In the genomic region with DNA sequence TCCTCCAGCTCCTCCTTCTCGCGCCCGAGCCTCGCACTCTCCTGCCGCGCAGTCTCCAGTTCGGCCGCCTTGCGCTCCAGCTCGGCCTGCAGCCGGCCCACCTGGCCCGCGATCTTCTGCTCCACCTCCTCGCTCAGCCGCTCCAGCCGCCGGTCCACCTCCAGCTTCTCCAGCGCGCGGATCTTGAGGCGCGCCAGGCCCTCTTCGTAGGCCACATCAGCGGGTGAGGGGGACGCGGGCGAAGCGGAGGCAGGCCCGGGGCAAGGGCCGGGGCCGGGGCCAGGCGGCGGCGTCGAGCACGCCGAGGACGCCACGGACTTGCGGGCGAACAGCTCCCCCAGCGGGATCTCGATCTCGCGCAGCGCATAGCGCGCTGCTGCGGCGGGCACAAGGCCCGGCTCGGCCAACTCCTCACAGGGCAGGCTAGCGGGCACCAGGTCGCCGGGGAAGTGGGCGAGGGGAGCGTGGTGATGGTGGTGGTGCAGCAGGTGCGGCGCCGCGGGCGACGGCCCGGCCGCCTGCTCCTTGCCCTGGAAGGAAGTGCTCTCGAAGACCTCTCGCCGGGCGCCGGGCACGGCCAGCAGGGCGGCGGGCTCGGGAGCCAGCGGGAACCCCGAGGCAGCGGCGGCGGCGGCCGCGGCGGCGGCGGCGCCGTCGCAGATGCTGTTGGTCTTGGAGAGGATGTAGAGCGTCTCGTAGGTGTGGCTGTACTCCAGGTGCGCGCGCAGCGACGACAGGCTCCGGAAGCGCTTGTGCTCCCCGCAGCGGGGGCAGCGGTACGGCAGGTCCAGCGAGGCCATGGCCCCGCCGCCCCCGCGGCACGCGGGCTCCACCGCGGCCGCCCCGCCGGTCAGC, we compare ENCODE assay signal across 1 cellular context.
TF ChIP-seq lines count a peak whose summit lies in the region.

No MANE protein-coding gene starts in this region.

TF ChIP-seq in A549, 52 proteins besides CTCF, POLR2A, EP300 and RAD21:
- TF ChIP-seq, protein P1, sequence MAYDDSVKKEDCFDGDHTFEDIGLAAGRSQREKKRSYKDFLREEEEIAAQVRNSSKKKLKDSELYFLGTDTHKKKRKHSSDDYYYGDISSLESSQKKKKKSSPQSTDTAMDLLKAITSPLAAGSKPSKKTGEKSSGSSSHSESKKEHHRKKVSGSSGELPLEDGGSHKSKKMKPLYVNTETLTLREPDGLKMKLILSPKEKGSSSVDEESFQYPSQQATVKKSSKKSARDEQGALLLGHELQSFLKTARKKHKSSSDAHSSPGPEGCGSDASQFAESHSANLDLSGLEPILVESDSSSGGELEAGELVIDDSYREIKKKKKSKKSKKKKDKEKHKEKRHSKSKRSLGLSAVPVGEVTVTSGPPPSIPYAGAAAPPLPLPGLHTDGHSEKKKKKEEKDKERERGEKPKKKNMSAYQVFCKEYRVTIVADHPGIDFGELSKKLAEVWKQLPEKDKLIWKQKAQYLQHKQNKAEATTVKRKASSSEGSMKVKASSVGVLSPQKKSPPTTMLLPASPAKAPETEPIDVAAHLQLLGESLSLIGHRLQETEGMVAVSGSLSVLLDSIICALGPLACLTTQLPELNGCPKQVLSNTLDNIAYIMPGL (CRISPR knock-in tag; IDR thresholded peaks at IDR 0.05; ENCODE audit: borderline replicate concordance): 0 out of 2 replicates have a peak, but pooled peaks have one; percentile 24
- TF ChIP-seq POLR2AphosphoS2 (conservative IDR thresholded peaks at IDR 0.05; ENCODE audit: low read length) (no peak), JUN (IDR thresholded peaks at IDR 0.05) (peak in 1 of 2 experiments; percentile 33; a peak in 1 of 5 replicates), RFX5 (IDR thresholded peaks at IDR 0.05) (no peak)
- TF ChIP-seq, protein P2, sequence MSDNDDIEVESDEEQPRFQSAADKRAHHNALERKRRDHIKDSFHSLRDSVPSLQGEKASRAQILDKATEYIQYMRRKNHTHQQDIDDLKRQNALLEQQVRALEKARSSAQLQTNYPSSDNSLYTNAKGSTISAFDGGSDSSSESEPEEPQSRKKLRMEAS (IDR thresholded peaks at IDR 0.05): peak; percentile 82
- TF ChIP-seq, protein P3, sequence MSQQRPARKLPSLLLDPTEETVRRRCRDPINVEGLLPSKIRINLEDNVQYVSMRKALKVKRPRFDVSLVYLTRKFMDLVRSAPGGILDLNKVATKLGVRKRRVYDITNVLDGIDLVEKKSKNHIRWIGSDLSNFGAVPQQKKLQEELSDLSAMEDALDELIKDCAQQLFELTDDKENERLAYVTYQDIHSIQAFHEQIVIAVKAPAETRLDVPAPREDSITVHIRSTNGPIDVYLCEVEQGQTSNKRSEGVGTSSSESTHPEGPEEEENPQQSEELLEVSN (IDR thresholded peaks at IDR 0.05; ENCODE audit: borderline replicate concordance, low read depth): peak; percentile 88
